23 cellular contexts compared by ENCODE assay signal in genomic region chr15:87522997-87523396, GRCh38.
"Had no signal": no experiment of that assay in that cellular context is flagged by ENCODE, and none has a peak within 500 bp of the region (broad histone marks: within the 10 kb centered on the region; RNA-seq: fewer than 3 reads in every experiment).

No MANE protein-coding gene starts in this region.

- DNase-seq: activated B cell treated with CpG ODN at 0.5 μM for 24 hours; activated CD4-positive, alpha-beta memory T cell treated with anti-CD3 and anti-CD28 coated beads, Interleukin-2, amount 10 ng/mL, durations not matched to agents 7 days and 5 days; activated CD4-positive, alpha-beta T cell treated with anti-CD3 and anti-CD28 coated beads, Interleukin-2, amount 50 U/mL, for 1 hour; activated gamma-delta T cell treated with Interleukin-2 at 50 U/mL for 16 hours; activated naive CD4-positive, alpha-beta T cell treated with anti-CD3 and anti-CD28 coated beads, Interleukin-2, amount 10 ng/mL, durations not matched to agents 7 days and 5 days; activated naive CD8-positive, alpha-beta T cell treated with anti-CD3 and anti-CD28 coated beads for 36 hours; activated T-cell treated with anti-CD3 and anti-CD28 coated beads for 4 hours; activated T-cell treated with anti-CD3 and anti-CD28 coated beads, Interleukin-2, amount 50 U/mL, for 72 hours; brain microvascular endothelial cell; Kasumi-1; KBM-7; NCI-H1048; NCI-H146; NCI-H187 treated with DMSO at 0.1 percent for 48 hours; NCI-H2081 treated with DMSO at 0.1 percent for 48 hours; NCI-H446 treated with DMSO at 0.1 percent for 48 hours; NCI-H524 treated with DMSO at 0.1 percent for 48 hours; NCI-H748 treated with DMSO at 0.1 percent for 48 hours; SIG-M5; T-helper 17 cell; T-helper 9 cell had no signal

- H3K4me3 ChIP-seq: cardiac muscle cell had no signal

- ATAC-seq: activated T-cell treated with anti-CD3 and anti-CD28 coated beads, Interleukin-2, amount 50 U/mL, for 72 hours; T-helper 17 cell had no signal

- H3K27ac ChIP-seq: brain microvascular endothelial cell, cardiac muscle cell had no signal

- H3K27ac Mint-ChIP-seq: activated B cell treated with CpG ODN at 0.5 μM for 24 hours; activated CD4-positive, alpha-beta memory T cell treated with anti-CD3 and anti-CD28 coated beads, Interleukin-2, amount 10 ng/mL, durations not matched to agents 7 days and 5 days; activated naive CD4-positive, alpha-beta T cell treated with anti-CD3 and anti-CD28 coated beads, Interleukin-2, amount 10 ng/mL, durations not matched to agents 7 days and 5 days; activated naive CD8-positive, alpha-beta T cell treated with anti-CD3 and anti-CD28 coated beads for 36 hours; activated T-cell treated with anti-CD3 and anti-CD28 coated beads, Interleukin-2, amount 50 U/mL, for 72 hours; activated T-helper 2 cell treated with anti-CD3 and anti-CD28 coated beads, Interferon-gamma antibody, Interleukin-2, Interleukin-4, amounts not matched to agents 10 μg/mL and 5 μg/mL and 100 μg/mL, durations not matched to agents 14 hours and 24 hours and 36 hours; T-helper 17 cell had no signal

- H3K36me3 ChIP-seq: brain microvascular endothelial cell, cardiac muscle cell had no signal

- H3K27me3 ChIP-seq: brain microvascular endothelial cell, cardiac muscle cell had no signal

- H3K9me3 Mint-ChIP-seq: activated naive CD4-positive, alpha-beta T cell treated with anti-CD3 and anti-CD28 coated beads, Interleukin-2, amount 10 ng/mL, durations not matched to agents 7 days and 5 days; activated naive CD8-positive, alpha-beta T cell treated with anti-CD3 and anti-CD28 coated beads for 36 hours had no signal

- H3K4me1 Mint-ChIP-seq: activated B cell treated with CpG ODN at 0.5 μM for 24 hours; activated CD4-positive, alpha-beta memory T cell treated with anti-CD3 and anti-CD28 coated beads, Interleukin-2, amount 10 ng/mL, durations not matched to agents 7 days and 5 days; activated naive CD4-positive, alpha-beta T cell treated with anti-CD3 and anti-CD28 coated beads, Interleukin-2, amount 10 ng/mL, durations not matched to agents 7 days and 5 days; activated naive CD8-positive, alpha-beta T cell treated with anti-CD3 and anti-CD28 coated beads for 36 hours; T-helper 17 cell had no signal

- H3K36me3 Mint-ChIP-seq: activated naive CD4-positive, alpha-beta T cell treated with anti-CD3 and anti-CD28 coated beads, Interleukin-2, amount 10 ng/mL, durations not matched to agents 7 days and 5 days; activated naive CD8-positive, alpha-beta T cell treated with anti-CD3 and anti-CD28 coated beads for 36 hours had no signal

- H3K4me3 Mint-ChIP-seq: activated B cell treated with CpG ODN at 0.5 μM for 24 hours; activated CD4-positive, alpha-beta memory T cell treated with anti-CD3 and anti-CD28 coated beads, Interleukin-2, amount 10 ng/mL, durations not matched to agents 7 days and 5 days; activated naive CD4-positive, alpha-beta T cell treated with anti-CD3 and anti-CD28 coated beads, Interleukin-2, amount 10 ng/mL, durations not matched to agents 7 days and 5 days; activated naive CD8-positive, alpha-beta T cell treated with anti-CD3 and anti-CD28 coated beads for 36 hours; activated T-cell treated with anti-CD3 and anti-CD28 coated beads, Interleukin-2, amount 50 U/mL, for 72 hours; T-helper 17 cell had no signal

- H3K27me3 Mint-ChIP-seq: activated B cell treated with CpG ODN at 0.5 μM for 24 hours; activated CD4-positive, alpha-beta memory T cell treated with anti-CD3 and anti-CD28 coated beads, Interleukin-2, amount 10 ng/mL, durations not matched to agents 7 days and 5 days; activated naive CD4-positive, alpha-beta T cell treated with anti-CD3 and anti-CD28 coated beads, Interleukin-2, amount 10 ng/mL, durations not matched to agents 7 days and 5 days; activated naive CD8-positive, alpha-beta T cell treated with anti-CD3 and anti-CD28 coated beads for 36 hours; T-helper 17 cell had no signal
